In the genomic region with DNA sequence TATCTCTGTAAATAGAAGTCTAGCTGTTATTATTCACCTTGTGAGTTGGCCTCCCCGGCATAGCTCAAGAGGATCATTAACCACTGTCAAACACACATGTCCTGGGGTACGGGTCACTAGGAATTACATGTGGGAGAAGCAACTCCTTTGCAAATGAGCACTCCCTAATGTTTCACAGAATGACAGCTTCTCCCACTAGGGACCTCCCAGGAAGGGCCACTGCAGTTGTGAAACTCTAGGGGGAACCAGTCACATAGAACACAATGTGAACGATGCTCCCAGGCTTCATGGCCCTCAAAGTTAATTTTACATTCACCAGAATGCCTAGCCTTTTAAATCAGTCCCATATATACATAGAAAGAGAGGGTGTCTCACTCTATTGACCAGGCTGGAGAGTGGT, we compare ENCODE assay signal across 1 cellular context.
TF ChIP-seq lines count a peak whose summit lies in the region.

No MANE protein-coding gene starts in this region.

TF ChIP-seq in H1, 55 proteins besides CTCF, POLR2A, EP300 and RAD21:
- no peak for TF ChIP-seq GTF2F1 (IDR thresholded peaks at IDR 0.05; ENCODE audit: borderline replicate concordance, low read depth, low read length)
- TF ChIP-seq, protein P1, sequence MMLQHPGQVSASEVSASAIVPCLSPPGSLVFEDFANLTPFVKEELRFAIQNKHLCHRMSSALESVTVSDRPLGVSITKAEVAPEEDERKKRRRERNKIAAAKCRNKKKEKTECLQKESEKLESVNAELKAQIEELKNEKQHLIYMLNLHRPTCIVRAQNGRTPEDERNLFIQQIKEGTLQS (IDR thresholded peaks at IDR 0.05; ENCODE audit: insufficient read depth, low read depth, low read length), result no peak
- TF ChIP-seq POLR2AphosphoS5 (IDR thresholded peaks at IDR 0.05; ENCODE audit: low read depth, low read length), result no peak
- no peak for TF ChIP-seq BRCA1 (IDR thresholded peaks at IDR 0.05; ENCODE audit: low read depth, low read length)
- TF ChIP-seq SP1 (IDR thresholded peaks at IDR 0.05; ENCODE audit: low read depth, low read length), result no peak
- TF ChIP-seq, protein P2, sequence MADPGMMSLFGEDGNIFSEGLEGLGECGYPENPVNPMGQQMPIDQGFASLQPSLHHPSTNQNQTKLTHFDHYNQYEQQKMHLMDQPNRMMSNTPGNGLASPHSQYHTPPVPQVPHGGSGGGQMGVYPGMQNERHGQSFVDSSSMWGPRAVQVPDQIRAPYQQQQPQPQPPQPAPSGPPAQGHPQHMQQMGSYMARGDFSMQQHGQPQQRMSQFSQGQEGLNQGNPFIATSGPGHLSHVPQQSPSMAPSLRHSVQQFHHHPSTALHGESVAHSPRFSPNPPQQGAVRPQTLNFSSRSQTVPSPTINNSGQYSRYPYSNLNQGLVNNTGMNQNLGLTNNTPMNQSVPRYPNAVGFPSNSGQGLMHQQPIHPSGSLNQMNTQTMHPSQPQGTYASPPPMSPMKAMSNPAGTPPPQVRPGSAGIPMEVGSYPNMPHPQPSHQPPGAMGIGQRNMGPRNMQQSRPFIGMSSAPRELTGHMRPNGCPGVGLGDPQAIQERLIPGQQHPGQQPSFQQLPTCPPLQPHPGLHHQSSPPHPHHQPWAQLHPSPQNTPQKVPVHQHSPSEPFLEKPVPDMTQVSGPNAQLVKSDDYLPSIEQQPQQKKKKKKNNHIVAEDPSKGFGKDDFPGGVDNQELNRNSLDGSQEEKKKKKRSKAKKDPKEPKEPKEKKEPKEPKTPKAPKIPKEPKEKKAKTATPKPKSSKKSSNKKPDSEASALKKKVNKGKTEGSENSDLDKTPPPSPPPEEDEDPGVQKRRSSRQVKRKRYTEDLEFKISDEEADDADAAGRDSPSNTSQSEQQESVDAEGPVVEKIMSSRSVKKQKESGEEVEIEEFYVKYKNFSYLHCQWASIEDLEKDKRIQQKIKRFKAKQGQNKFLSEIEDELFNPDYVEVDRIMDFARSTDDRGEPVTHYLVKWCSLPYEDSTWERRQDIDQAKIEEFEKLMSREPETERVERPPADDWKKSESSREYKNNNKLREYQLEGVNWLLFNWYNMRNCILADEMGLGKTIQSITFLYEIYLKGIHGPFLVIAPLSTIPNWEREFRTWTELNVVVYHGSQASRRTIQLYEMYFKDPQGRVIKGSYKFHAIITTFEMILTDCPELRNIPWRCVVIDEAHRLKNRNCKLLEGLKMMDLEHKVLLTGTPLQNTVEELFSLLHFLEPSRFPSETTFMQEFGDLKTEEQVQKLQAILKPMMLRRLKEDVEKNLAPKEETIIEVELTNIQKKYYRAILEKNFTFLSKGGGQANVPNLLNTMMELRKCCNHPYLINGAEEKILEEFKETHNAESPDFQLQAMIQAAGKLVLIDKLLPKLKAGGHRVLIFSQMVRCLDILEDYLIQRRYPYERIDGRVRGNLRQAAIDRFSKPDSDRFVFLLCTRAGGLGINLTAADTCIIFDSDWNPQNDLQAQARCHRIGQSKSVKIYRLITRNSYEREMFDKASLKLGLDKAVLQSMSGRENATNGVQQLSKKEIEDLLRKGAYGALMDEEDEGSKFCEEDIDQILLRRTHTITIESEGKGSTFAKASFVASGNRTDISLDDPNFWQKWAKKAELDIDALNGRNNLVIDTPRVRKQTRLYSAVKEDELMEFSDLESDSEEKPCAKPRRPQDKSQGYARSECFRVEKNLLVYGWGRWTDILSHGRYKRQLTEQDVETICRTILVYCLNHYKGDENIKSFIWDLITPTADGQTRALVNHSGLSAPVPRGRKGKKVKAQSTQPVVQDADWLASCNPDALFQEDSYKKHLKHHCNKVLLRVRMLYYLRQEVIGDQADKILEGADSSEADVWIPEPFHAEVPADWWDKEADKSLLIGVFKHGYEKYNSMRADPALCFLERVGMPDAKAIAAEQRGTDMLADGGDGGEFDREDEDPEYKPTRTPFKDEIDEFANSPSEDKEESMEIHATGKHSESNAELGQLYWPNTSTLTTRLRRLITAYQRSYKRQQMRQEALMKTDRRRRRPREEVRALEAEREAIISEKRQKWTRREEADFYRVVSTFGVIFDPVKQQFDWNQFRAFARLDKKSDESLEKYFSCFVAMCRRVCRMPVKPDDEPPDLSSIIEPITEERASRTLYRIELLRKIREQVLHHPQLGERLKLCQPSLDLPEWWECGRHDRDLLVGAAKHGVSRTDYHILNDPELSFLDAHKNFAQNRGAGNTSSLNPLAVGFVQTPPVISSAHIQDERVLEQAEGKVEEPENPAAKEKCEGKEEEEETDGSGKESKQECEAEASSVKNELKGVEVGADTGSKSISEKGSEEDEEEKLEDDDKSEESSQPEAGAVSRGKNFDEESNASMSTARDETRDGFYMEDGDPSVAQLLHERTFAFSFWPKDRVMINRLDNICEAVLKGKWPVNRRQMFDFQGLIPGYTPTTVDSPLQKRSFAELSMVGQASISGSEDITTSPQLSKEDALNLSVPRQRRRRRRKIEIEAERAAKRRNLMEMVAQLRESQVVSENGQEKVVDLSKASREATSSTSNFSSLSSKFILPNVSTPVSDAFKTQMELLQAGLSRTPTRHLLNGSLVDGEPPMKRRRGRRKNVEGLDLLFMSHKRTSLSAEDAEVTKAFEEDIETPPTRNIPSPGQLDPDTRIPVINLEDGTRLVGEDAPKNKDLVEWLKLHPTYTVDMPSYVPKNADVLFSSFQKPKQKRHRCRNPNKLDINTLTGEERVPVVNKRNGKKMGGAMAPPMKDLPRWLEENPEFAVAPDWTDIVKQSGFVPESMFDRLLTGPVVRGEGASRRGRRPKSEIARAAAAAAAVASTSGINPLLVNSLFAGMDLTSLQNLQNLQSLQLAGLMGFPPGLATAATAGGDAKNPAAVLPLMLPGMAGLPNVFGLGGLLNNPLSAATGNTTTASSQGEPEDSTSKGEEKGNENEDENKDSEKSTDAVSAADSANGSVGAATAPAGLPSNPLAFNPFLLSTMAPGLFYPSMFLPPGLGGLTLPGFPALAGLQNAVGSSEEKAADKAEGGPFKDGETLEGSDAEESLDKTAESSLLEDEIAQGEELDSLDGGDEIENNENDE (IDR thresholded peaks at IDR 0.05; ENCODE audit: insufficient replicate concordance, low read length), result no peak
- TF ChIP-seq EZH2 (IDR thresholded peaks at IDR 0.05; ENCODE audit: low read depth, low read length, severe bottlenecking), result no peak
- TF ChIP-seq RXRA (IDR thresholded peaks at IDR 0.05; ENCODE audit: insufficient read depth, low read depth, low read length), result no peak
- no peak for TF ChIP-seq TAF7 (optimal IDR thresholded peaks at IDR 0.05; ENCODE audit: borderline replicate concordance, low read depth, low read length)
- no peak for TF ChIP-seq YY1 (IDR thresholded peaks at IDR 0.05; ENCODE audit: low read depth, low read length)
- no peak for TF ChIP-seq GABPA (IDR thresholded peaks at IDR 0.05; ENCODE audit: borderline replicate concordance, insufficient read depth, low read length)
- TF ChIP-seq KDM1A (IDR thresholded peaks at IDR 0.05; ENCODE audit: borderline replicate concordance, low read length), result no peak
- TF ChIP-seq RFX5 (IDR thresholded peaks at IDR 0.05; ENCODE audit: borderline replicate concordance, low read depth, low read length), result no peak
